8 cellular contexts compared by ENCODE assay signal in the genomic region with DNA sequence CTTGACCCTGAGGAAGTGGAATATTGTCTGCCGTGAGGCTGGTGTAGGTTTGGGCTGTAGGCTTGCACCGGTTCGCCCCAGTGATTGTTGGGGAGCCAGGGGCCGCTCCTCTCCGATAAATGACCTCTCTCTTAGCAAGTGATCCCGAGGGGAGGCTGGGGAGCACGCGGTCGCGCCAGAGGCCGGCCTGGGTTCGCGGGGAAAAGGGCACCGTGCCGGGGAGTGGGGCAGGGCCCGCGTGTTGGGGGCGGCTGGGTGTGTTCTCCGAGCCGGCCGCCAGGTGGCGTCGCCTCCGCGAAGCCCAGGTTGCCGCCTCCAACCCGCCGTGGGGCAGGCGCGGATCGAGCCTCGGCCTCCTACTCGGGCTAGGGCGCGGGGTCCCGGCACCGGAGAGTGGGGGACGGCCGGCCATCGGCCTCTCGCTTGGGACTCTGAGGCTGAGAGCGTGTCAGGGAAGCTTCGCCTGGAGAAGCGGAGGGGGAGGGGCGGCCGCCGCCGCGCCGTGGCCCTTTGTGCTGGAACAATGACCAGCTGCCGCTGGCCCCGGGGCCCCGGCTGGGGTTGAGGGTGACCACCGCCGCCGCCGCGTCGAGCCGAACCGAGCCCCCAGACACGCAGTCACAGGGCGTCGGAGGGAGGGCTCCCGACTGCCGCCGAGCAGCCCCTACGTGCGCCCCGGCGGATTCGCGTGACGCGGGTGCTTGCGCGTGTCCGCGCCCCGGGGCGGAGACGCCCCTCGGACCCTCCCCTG. TPM values are rescaled to one million over a fixed set of nuclear protein-coding genes. Genes with fewer than 3 reads are reported as not detected.
DNase-seq lines count a peak whose midpoint lies in the region; ATAC-seq and TF ChIP-seq lines count a peak whose summit lies in the region.

No MANE protein-coding gene starts in this region.

- H3K9me3 ChIP-seq in BE2C (no peaks in the 10 kb centered on the region), OCI-LY7 (ENCODE audit: low read length) (no peaks in the 10 kb centered on the region)
- no peaks in the 10 kb centered on the region for H3K9me3 ChIP-seq in naive thymus-derived CD4-positive, alpha-beta T cell (ENCODE audit: control insufficient read depth in 2 of 3, low read length in 3 of 3)

- BruUV-seq in OCI-LY7 (replicated peaks; lab: Mats Ljungman, UMichigan): no TSS peak

- peaks cover 0 to 10% (median 0%) of the 10 kb centered on the region in 5 donors for H3K36me3 Mint-ChIP-seq in naive thymus-derived CD4-positive, alpha-beta T cell

- in situ Hi-C loops in GM18951 (cut with MboI; ENCODE audit: low sequenced_read_pairs, unreplicated experiment): no loop called here

- peaks cover 22% of the 10 kb centered on the region for H3K36me3 ChIP-seq in BE2C
- peaks cover 17% of the 10 kb centered on the region; the same call in 1 of the 2 replicates for H3K36me3 ChIP-seq in OCI-LY7 (ENCODE audit: insufficient read depth, low read length)
- H3K36me3 ChIP-seq in naive thymus-derived CD4-positive, alpha-beta T cell (ENCODE audit: control insufficient read depth in 2 of 3, insufficient read depth in 3 of 3, low read length in 3 of 3): peaks cover 0 to 22% (median 0%) of the 10 kb centered on the region in 3 experiments

- H3K27ac Mint-ChIP-seq in naive thymus-derived CD4-positive, alpha-beta T cell: peak overlapping the region; percentile 88 to 99 (median 94)

- H4K20me1 ChIP-seq in OCI-LY7 (ENCODE audit: insufficient read depth, low read length): no peaks in the 10 kb centered on the region

- no peaks in the 10 kb centered on the region for H3K79me2 ChIP-seq in OCI-LY7 (ENCODE audit: insufficient read depth, low read depth, low read length)

- H3K9me2 ChIP-seq in OCI-LY7 (ENCODE audit: insufficient read depth, low read length): no peaks in the 10 kb centered on the region

- H3K27ac ChIP-seq in OCI-LY7 (ENCODE audit: low read depth, low read length, poor library complexity, severe bottlenecking): peak overlapping the region; percentile 63
- H3K27ac ChIP-seq in naive thymus-derived CD4-positive, alpha-beta T cell (ENCODE audit: low read depth, low read length): peak overlapping the region; percentile 99

- TF ChIP-seq POLR2A in GM18951 (IDR thresholded peaks at IDR 0.05; ENCODE audit: extremely low read depth, insufficient read depth, insufficient read length): peak; percentile 40

- TF ChIP-seq CTCF in BE2C (IDR thresholded peaks at IDR 0.05; ENCODE audit: low read depth, low read length) (peak; percentile 63), OCI-LY7 (conservative IDR thresholded peaks at IDR 0.05; ENCODE audit: low read length) (peak; percentile 86)

- H3K4me2 ChIP-seq in OCI-LY7 (ENCODE audit: low read length): peak overlapping the region; percentile 99

- H3K27me3 Mint-ChIP-seq in naive thymus-derived CD4-positive, alpha-beta T cell: no peaks in the 10 kb centered on the region

- H3K27me3 ChIP-seq in BE2C: no peaks in the 10 kb centered on the region
- H3K27me3 ChIP-seq in naive thymus-derived CD4-positive, alpha-beta T cell (ENCODE audit: control insufficient read depth in 2 of 2, insufficient read depth in 2 of 2, low read length in 2 of 2): no peaks in the 10 kb centered on the region

- CTCF ChIA-PET in OCI-LY7 (lab: Charles Lee; ENCODE audit: unreplicated experiment): interaction anchor here (1.5 kb wide), 1 partner anchor 16 kb away, joined by 3 read pairs; no protein-coding TSS in a partner anchor
- CTCF ChIA-PET in naive thymus-derived CD4-positive, alpha-beta T cell (lab: Charles Lee): interaction anchor here (0.7 to 7.9 kb wide), 4 partner anchors 16 to 1921 kb away, joined by 3 to 56 read pairs (median 4); no protein-coding TSS in a partner anchor

- POLR2A ChIA-PET in OCI-LY7 (lab: Charles Lee): no interaction called here
- POLR2A ChIA-PET in naive thymus-derived CD4-positive, alpha-beta T cell (lab: Charles Lee): interaction anchor here (0.7 to 4.8 kb wide), 8 partner anchors 9 to 86 kb away, joined by 3 to 65 read pairs (median 3); a partner anchor contains a TSS

- peaks cover 15 to 37% (median 23%) of the 10 kb centered on the region in 7 donors for H3K4me1 Mint-ChIP-seq in naive thymus-derived CD4-positive, alpha-beta T cell

- H3K4me3 Mint-ChIP-seq in naive thymus-derived CD4-positive, alpha-beta T cell: peak overlapping the region; percentile 87 to 98 (median 92)

- H3K4me1 ChIP-seq in BE2C: peaks cover 17% of the 10 kb centered on the region; the same call in 1 of the 2 replicates
- H3K4me1 ChIP-seq in OCI-LY7 (ENCODE audit: insufficient read depth, low read length, poor library complexity, severe bottlenecking): peaks cover 25% of the 10 kb centered on the region
- H3K4me1 ChIP-seq in naive thymus-derived CD4-positive, alpha-beta T cell (ENCODE audit: control insufficient read depth in 2 of 2, insufficient read depth in 2 of 2, low read length in 2 of 2): peaks cover 20 to 22% of the 10 kb centered on the region in 2 donors

- H3K9me3 Mint-ChIP-seq in naive thymus-derived CD4-positive, alpha-beta T cell: no peaks in the 10 kb centered on the region

- intact Hi-C loops in OCI-LY7 (cut with micrococcal nuclease; ENCODE audit: unreplicated experiment): loop anchor here (1.0 kb wide), 1 partner anchor 15 kb away; no protein-coding TSS in a partner anchor
- intact Hi-C loops in naive thymus-derived CD4-positive, alpha-beta T cell (cut with micrococcal nuclease): loop anchor here (1.0 to 5.0 kb wide), 8 partner anchors 15 to 464 kb away; a partner anchor contains a TSS

- H2AFZ ChIP-seq in OCI-LY7 (ENCODE audit: low read length): peak overlapping the region; percentile 38; the same call in 1 of the 2 replicates

- ATAC-seq in HG03354 (IDR thresholded peaks at IDR 0.05; ENCODE audit: poor library complexity, severe bottlenecking, unreplicated experiment): peak; percentile 55
- peak; percentile 82 for ATAC-seq in naive thymus-derived CD4-positive, alpha-beta T cell

- peak overlapping the region; percentile 79 for H3K4me3 ChIP-seq in BE2C (ENCODE audit: low read depth, low read length)
- H3K4me3 ChIP-seq in OCI-LY7 (ENCODE audit: low read depth, low read length, poor library complexity, severe bottlenecking): peak overlapping the region; percentile 90
- peak overlapping the region; percentile 87 for H3K4me3 ChIP-seq in naive thymus-derived CD4-positive, alpha-beta T cell (ENCODE audit: low read length)

- peak; percentile 86 for DNase-seq in BE2C
- peak; percentile 80 for DNase-seq in OCI-LY7 (ENCODE audit: low spot score)
- peak; percentile 70 for DNase-seq in activated T-helper 1 cell treated with Interleukin-2 at 50 U/mL for 16 hours (ENCODE audit: low read depth)
- DNase-seq in fibroblast of gingiva (ENCODE audit: low read depth): peak; percentile 84
- DNase-seq in naive thymus-derived CD4-positive, alpha-beta T cell: peak; percentile 69 to 90 (median 82)
- DNase-seq in stimulated activated naive CD4-positive, alpha-beta T cell (lab: John Stamatoyannopoulos, UW): peak; percentile 54 to 87 (median 74)

RNA-seq across cellular contexts. Expression of a gene that starts 0.4 kb away (rescaled TPM):
- 98.8 TPM for polyA plus RNA-seq in BE2C (2012; ENCODE audit: insufficient read depth, insufficient read length, low read depth)
- total RNA-seq in OCI-LY7 (2014; rRNA removed; shearing (Covaris generic)): 10.4 and 13.6 TPM in 2 replicates
- 20.3 and 20.5 TPM in 2 replicates for total RNA-seq in OCI-LY7 (2022)
- 10 to 100 TPM; 16.0 to 44.7 (median 25.5) TPM for total RNA-seq in naive thymus-derived CD4-positive, alpha-beta T cell
- polyA plus RNA-seq in naive thymus-derived CD4-positive, alpha-beta T cell: 10 to 100 TPM; 10.8 to 25.6 TPM

RNA-seq across cellular contexts. Expression of a gene that starts 11.8 kb away (rescaled TPM):
- 96.5 TPM for polyA plus RNA-seq in BE2C (2012; ENCODE audit: insufficient read depth, insufficient read length, low read depth)
- 14.5 and 15.8 TPM in 2 replicates for total RNA-seq in OCI-LY7 (2014; rRNA removed; shearing (Covaris generic))
- total RNA-seq in OCI-LY7 (2022): 20.3 and 21.7 TPM in 2 replicates
- 10 to 100 TPM in 3 of 5 experiments, 1 to 10 TPM in 2; 5.8 to 17.3 (median 14.8) TPM for total RNA-seq in naive thymus-derived CD4-positive, alpha-beta T cell
- polyA plus RNA-seq in naive thymus-derived CD4-positive, alpha-beta T cell: 10 to 100 TPM; 10.0 to 18.9 TPM

RNA-seq across cellular contexts. Expression of a gene that starts 11.9 kb away (rescaled TPM):
- 250 TPM for polyA plus RNA-seq in BE2C (2012; ENCODE audit: insufficient read depth, insufficient read length, low read depth)
- total RNA-seq in OCI-LY7 (2014; rRNA removed; shearing (Covaris generic)): 51.9 and 56.2 TPM in 2 replicates
- total RNA-seq in OCI-LY7 (2022): 49.8 and 53.8 TPM in 2 replicates
- total RNA-seq in naive thymus-derived CD4-positive, alpha-beta T cell: 10 to 100 TPM; 35.8 to 74.5 (median 46.5) TPM
- 100 to 1,000 TPM; 143 to 149 TPM for polyA plus RNA-seq in naive thymus-derived CD4-positive, alpha-beta T cell

RNA-seq across cellular contexts. Expression of a gene that starts 29.9 kb away (rescaled TPM):
- 10.4 TPM for polyA plus RNA-seq in BE2C (2012; ENCODE audit: insufficient read depth, insufficient read length, low read depth)
- 0.41 TPM in 1 of 2 replicates, not detected in the other for total RNA-seq in OCI-LY7 (2014; rRNA removed; shearing (Covaris generic))
- total RNA-seq in OCI-LY7 (2022): 0.17 and 0.21 TPM in 2 replicates
- 1 to 10 TPM in 3 of 5 experiments, under 1 TPM in 2; 0.78 to 1.7 (median 1.2) TPM for total RNA-seq in naive thymus-derived CD4-positive, alpha-beta T cell
- under 1 TPM; 0.24 to 0.52 TPM for polyA plus RNA-seq in naive thymus-derived CD4-positive, alpha-beta T cell

RNA-seq across cellular contexts. Expression of a gene that starts 31.8 kb away (rescaled TPM):
- 9.7 TPM for polyA plus RNA-seq in BE2C (2012; ENCODE audit: insufficient read depth, insufficient read length, low read depth)
- 1.4 and 2.1 TPM in 2 replicates for total RNA-seq in OCI-LY7 (2014; rRNA removed; shearing (Covaris generic))
- total RNA-seq in OCI-LY7 (2022): 1.6 and 1.8 TPM in 2 replicates
- 1 to 10 TPM in 3 of 5 experiments, under 1 TPM in 2; 0.65 to 2.8 (median 1.8) TPM for total RNA-seq in naive thymus-derived CD4-positive, alpha-beta T cell
- polyA plus RNA-seq in naive thymus-derived CD4-positive, alpha-beta T cell: 1 to 10 TPM in 1 of 2 donors, under 1 TPM in 1; 0.71 to 1.1 TPM

Comparison
In these comparisons a context has a peak if more than half of its experiments do, and no peak if none do; other contexts are left out.
1. Peak in every context shown above with its lines: DNase-seq, ATAC-seq, H3K4me3 ChIP-seq and H3K27ac ChIP-seq.